ENCODE assay signal across 21 cellular contexts in the genomic region with DNA sequence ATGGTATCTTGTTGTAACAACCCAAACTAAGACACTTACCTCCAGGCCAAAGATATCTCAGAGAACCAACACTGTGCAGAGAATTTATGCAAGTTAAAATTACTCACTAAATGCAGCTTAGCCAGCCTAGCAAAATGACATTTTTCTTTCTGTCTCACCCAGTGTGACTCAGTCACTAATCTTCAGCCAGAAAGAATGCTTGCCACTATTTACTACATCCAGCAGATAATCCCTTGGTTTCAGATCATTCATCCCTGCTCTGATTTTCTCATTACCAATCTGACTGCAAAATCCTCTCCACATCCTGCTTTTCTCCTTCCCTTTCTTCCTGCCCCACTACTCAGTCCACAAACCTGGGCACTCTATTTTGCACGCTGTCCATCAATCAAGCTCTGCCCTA.
DNase-seq lines count a peak whose midpoint lies in the region; ATAC-seq and TF ChIP-seq lines count a peak whose summit lies in the region.
"Had no signal": no experiment of that assay in that cellular context is flagged by ENCODE, and none has a peak within 500 bp of the region (broad histone marks: within the 10 kb centered on the region; RNA-seq: fewer than 3 reads in every experiment).

No MANE protein-coding gene starts in this region.

- H3K9me3 Mint-ChIP-seq in mesothelial cell of epicardium, result peaks cover 11% of the 10 kb centered on the region
- H3K9me3 Mint-ChIP-seq in progenitor cell of endocrine pancreas (ENCODE audit: low read depth), result peaks cover 8% of the 10 kb centered on the region

- no peak for TF ChIP-seq CTCF in epithelial cell of esophagus (IDR thresholded peaks at IDR 0.05; ENCODE audit: insufficient read depth, low read depth, low read length, missing control alignments)
- TF ChIP-seq CTCF in mesothelial cell of epicardium (IDR thresholded peaks at IDR 0.05; ENCODE audit: unreplicated experiment), result no peak
- TF ChIP-seq CTCF in progenitor cell of endocrine pancreas (IDR thresholded peaks at IDR 0.05; ENCODE audit: unreplicated experiment), result no peak

- H3K36me3 Mint-ChIP-seq in mesothelial cell of epicardium (peaks cover 5% of the 10 kb centered on the region), progenitor cell of endocrine pancreas (ENCODE audit: insufficient read depth) (no peaks in the 10 kb centered on the region)

- DNase-seq in AG08395 (ENCODE audit: low spot score) (peak; percentile 53), NCI-H82 treated with DMSO at 0.1 percent for 48 hours (lab: John Stamatoyannopoulos, UW; ENCODE audit: unreplicated experiment) (peak; percentile 58), epithelial cell of esophagus (ENCODE audit: low read depth) (peak; percentile 80), mesothelial cell of epicardium (ENCODE audit: low spot score in 2 of 2, unreplicated experiment in 2 of 2) (no peak), midbrain (lab: John Stamatoyannopoulos, UW) (no peak), progenitor cell of endocrine pancreas (ENCODE audit: low spot score, unreplicated experiment) (no peak)
- DNase-seq: ACHN; activated CD4-positive, alpha-beta T cell treated with anti-CD3 and anti-CD28 coated beads, Interleukin-2, amount 50 U/mL, for 48 hours; COR-L47; hypothalamus; Karpas-422; NCI-H187 treated with DMSO at 0.1 percent for 48 hours; NCI-H748 treated with DMSO at 0.1 percent for 48 hours; Right ventricle myocardium superior; sigmoid colon; stomach; T1000 had no signal

- H3K4me1 Mint-ChIP-seq in mesothelial cell of epicardium (peaks cover 26% of the 10 kb centered on the region), progenitor cell of endocrine pancreas (ENCODE audit: low read depth) (peaks cover 14% of the 10 kb centered on the region)

- peak overlapping the region; percentile 14 for H3K27ac Mint-ChIP-seq in mesothelial cell of epicardium
- H3K27ac Mint-ChIP-seq in progenitor cell of endocrine pancreas, result no peak overlapping the region

- H3K27me3 Mint-ChIP-seq in mesothelial cell of epicardium (ENCODE audit: low read depth) (no peaks in the 10 kb centered on the region), progenitor cell of endocrine pancreas (no peaks in the 10 kb centered on the region)

- ATAC-seq in GM21619 (IDR thresholded peaks at IDR 0.05; ENCODE audit: unreplicated experiment) (no peak), HG03095 (IDR thresholded peaks at IDR 0.05; ENCODE audit: unreplicated experiment) (no peak)
- ATAC-seq: left lobe of liver had no signal

- H3K4me3 Mint-ChIP-seq in mesothelial cell of epicardium (no peak overlapping the region), progenitor cell of endocrine pancreas (ENCODE audit: low read depth) (no peak overlapping the region)
- H3K4me3 Mint-ChIP-seq: neural crest cell had no signal

- H3K4me3 ChIP-seq in epithelial cell of esophagus (ENCODE audit: low read length), result no peak overlapping the region
- H3K4me3 ChIP-seq: sigmoid colon, stomach had no signal

Comparison
In these comparisons a context has a peak if more than half of its experiments do, and no peak if none do; other contexts are left out.
1. DNase-seq: peak in AG08395 (single experiment), NCI-H82 treated with DMSO at 0.1 percent for 48 hours (single experiment) and epithelial cell of esophagus (single experiment); none in mesothelial cell of epicardium (0 of 2), midbrain (single experiment) and progenitor cell of endocrine pancreas (single experiment).